31 cellular contexts compared by ENCODE assay signal in genomic region chr17:44877121-44877520, GRCh38. TPM values are rescaled to one million over a fixed set of nuclear protein-coding genes. Genes with fewer than 3 reads are reported as not detected.
"Had no signal": no experiment of that assay in that cellular context is flagged by ENCODE, and none has a peak within 500 bp of the region (broad histone marks: within the 10 kb centered on the region; RNA-seq: fewer than 3 reads in every experiment).

No MANE protein-coding gene starts in this region.

- H3K9me3 ChIP-seq: neutrophil, pancreas, prostate gland, spleen, stomach, thoracic aorta, thyroid gland, tibial nerve, upper lobe of left lung had no signal

- H3K4me1 ChIP-seq: pancreas, prostate gland, spleen, thyroid gland, tibial nerve, upper lobe of left lung had no signal

- DNase-seq: naive B cell; naive thymus-derived CD8-positive, alpha-beta T cell; nephron progenitor cell; nucleus accumbens; pancreas; right cardiac atrium; spleen; stimulated activated CD4-positive, alpha-beta T cell treated with anti-CD3 and anti-CD28 coated beads, Interleukin-12 subunit alpha, Interleukin-12 subunit beta, amount 100 ng/mL, for 4 hours; stimulated activated CD4-positive, alpha-beta T cell treated with anti-CD3 and anti-CD28 coated beads, Interleukin-2, amount 100 ng/mL, for 24 hours; stimulated activated CD4-positive, alpha-beta T cell treated with anti-CD3 and anti-CD28 coated beads, Interleukin-2, amount 100 ng/mL, for 48 hours; stimulated activated CD4-positive, alpha-beta T cell treated with anti-CD3 and anti-CD28 coated beads, Interleukin-4, amount 100 ng/mL, for 24 hours; stimulated activated naive B cell treated with anti-CD40 and anti-IgM and Interleukin-4, amounts not matched to agents 10 μg/mL and 1 μg/mL and 100 μg/mL, for 72 hours; stimulated activated naive CD4-positive, alpha-beta T cell treated with Interleukin-2 at 50 U/mL for 16 hours; stomach; thyroid gland; trophoblast cell; upper lobe of left lung had no signal

- ATAC-seq: naive thymus-derived CD8-positive, alpha-beta T cell; natural killer cell treated with Interleukin-12 subunit alpha and Interleukin-12 subunit beta and Interleukin-15 and Interleukin-18, amount 100 ng/mL, for 72 hours; pancreas; right cardiac atrium; sciatic nerve; stimulated activated effector memory CD8-positive, alpha-beta T cell treated with anti-CD3 and anti-CD28 coated beads, Interleukin-12 subunit alpha, Interleukin-12 subunit beta, amount 100 ng/mL, for 72 hours; stimulated activated naive B cell treated with anti-CD40 and anti-IgM and Interleukin-4, amounts not matched to agents 10 μg/mL and 1 μg/mL and 100 μg/mL, for 72 hours had no signal

- FAIRE-seq: pancreas, urothelium cell line had no signal

- H3K4me3 ChIP-seq: pancreas, prostate gland, skin epidermis, smooth muscle cell, spleen, stomach, thoracic aorta, thyroid gland, tibial nerve, upper lobe of left lung had no signal

- H3K4me2 ChIP-seq: smooth muscle cell had no signal

- H3K27ac ChIP-seq: neutrophil, pancreas, prostate gland, skin epidermis, spleen, stomach, thoracic aorta, thyroid gland, tibial nerve, upper lobe of left lung had no signal

- H3K27me3 ChIP-seq: neutrophil, pancreas, spleen, stomach, thyroid gland, tibial nerve, upper lobe of left lung had no signal

RNA-seq across cellular contexts. Expression of gene HIGD1B, which starts 29.4 kb away (rescaled TPM):
- total RNA-seq: naive thymus-derived CD8-positive, alpha-beta T cell; natural killer cell treated with Interleukin-12 subunit alpha and Interleukin-12 subunit beta and Interleukin-15 and Interleukin-18, amount 100 ng/mL, for 72 hours; neural crest cell; osteocyte; prostate gland; pulmonary artery endothelial cell; renal cortical epithelial cell; smooth muscle cell; spleen; thyroid gland had no signal

RNA-seq across cellular contexts. Expression of gene GFAP, which starts 38.2 kb away (rescaled TPM):
- total RNA-seq: naive thymus-derived CD8-positive, alpha-beta T cell; natural killer cell treated with Interleukin-12 subunit alpha and Interleukin-12 subunit beta and Interleukin-15 and Interleukin-18, amount 100 ng/mL, for 72 hours; neural crest cell; osteocyte; upper lobe of left lung had no signal

RNA-seq across cellular contexts. Expression of gene GJC1, which starts 47.0 kb away (rescaled TPM):
- total RNA-seq: naive thymus-derived CD8-positive, alpha-beta T cell had no signal
- polyA plus RNA-seq: naive thymus-derived CD8-positive, alpha-beta T cell had no signal
